Comparison of ENCODE assay signal across 8 cellular contexts in genomic region chr1:12478612-12478985, GRCh38.
DNase-seq lines count a peak whose midpoint lies in the region; ATAC-seq and TF ChIP-seq lines count a peak whose summit lies in the region.

No MANE protein-coding gene starts in this region.

- peaks cover 86% of the 10 kb centered on the region for H3K4me1 ChIP-seq in CD8-positive, alpha-beta memory T cell (ENCODE audit: insufficient read depth, low read length)
- H3K4me1 ChIP-seq in duodenal mucosa (ENCODE audit: control insufficient read depth in 1 of 2, insufficient read depth in 2 of 2, low read length in 2 of 2) = peaks cover 66 to 78% of the 10 kb centered on the region in 2 donors
- H3K4me1 ChIP-seq in ovary (ENCODE audit: insufficient read depth) = peaks cover 21% of the 10 kb centered on the region
- H3K4me1 ChIP-seq in HAP-1 = peaks cover 18% of the 10 kb centered on the region

- POLR2A ChIA-PET in CD8-positive, alpha-beta memory T cell (lab: Charles Lee) = interaction anchor here (0.8 to 1.3 kb wide), 2 partner anchors 32 to 40 kb away, joined by 3 to 6 read pairs; no protein-coding TSS in a partner anchor

- CTCF ChIA-PET in CD8-positive, alpha-beta memory T cell (lab: Charles Lee) = interaction anchor here (0.8 to 1.1 kb wide), 2 partner anchors 9 to 29 kb away, joined by 3 read pairs; no protein-coding TSS in a partner anchor

- no peaks in the 10 kb centered on the region for H3K27me3 ChIP-seq in CD8-positive, alpha-beta memory T cell (ENCODE audit: insufficient read depth, low read length, poor library complexity, severe bottlenecking)
- H3K27me3 ChIP-seq in duodenal mucosa (ENCODE audit: control insufficient read depth in 1 of 2, insufficient read depth in 2 of 2, low read length in 2 of 2) = no peaks in the 10 kb centered on the region
- H3K27me3 ChIP-seq in ovary = no peaks in the 10 kb centered on the region
- 0 out of 2 replicates have a peak, but pooled peaks cover 2% of the 10 kb centered on the region for H3K27me3 ChIP-seq in HAP-1 (ENCODE audit: low read depth)

- peaks cover 0 to 12% (median 5%) of the 10 kb centered on the region in 3 donors for H3K36me3 Mint-ChIP-seq in CD8-positive, alpha-beta memory T cell
- peaks cover 42% of the 10 kb centered on the region for H3K36me3 Mint-ChIP-seq in T-helper 2 cell treated with Interferon-gamma antibody and Interleukin-4, amounts not matched to agents 5 μg/mL and 100 μg/mL, for 36 hours (ENCODE audit: low read depth)

- peak; percentile 6 to 56 (median 24) for DNase-seq in CD8-positive, alpha-beta memory T cell
- DNase-seq in T-helper 2 cell treated with Interferon-gamma antibody and Interleukin-4, amounts not matched to agents 5 μg/mL and 100 μg/mL, for 36 hours (ENCODE audit: low spot score) = no peak
- DNase-seq in ovary = peak in 3 of 5 donors; percentile 55 to 67 (median 57)
- DNase-seq in HAP-1 (ENCODE audit: low spot score in 2 of 2) = no peak
- DNase-seq in hypothalamus (lab: John Stamatoyannopoulos, UW) = no peak

- peak overlapping the region; percentile 16 to 34 for H3K9ac ChIP-seq in duodenal mucosa (ENCODE audit: low read depth in 1 of 2, low read length in 2 of 2)

- in situ Hi-C loops in HAP-1 (cut with MboI; ENCODE audit: low sequenced_read_pairs) = no loop called here

- H3K4me3 ChIP-seq in CD8-positive, alpha-beta memory T cell (ENCODE audit: low read length) = peak overlapping the region; percentile 4
- H3K4me3 ChIP-seq in duodenal mucosa (ENCODE audit: low read depth in 1 of 2, low read length in 2 of 2) = peak overlapping the region; percentile 9 to 29
- no peak overlapping the region for H3K4me3 ChIP-seq in ovary
- no peak overlapping the region for H3K4me3 ChIP-seq in HAP-1

- peak overlapping the region; percentile 81 to 95 (median 90) for H3K27ac Mint-ChIP-seq in CD8-positive, alpha-beta memory T cell
- peak overlapping the region; percentile 87 for H3K27ac Mint-ChIP-seq in T-helper 2 cell treated with Interferon-gamma antibody and Interleukin-4, amounts not matched to agents 5 μg/mL and 100 μg/mL, for 36 hours

- H3K27ac ChIP-seq in CD8-positive, alpha-beta memory T cell (ENCODE audit: low read depth, low read length) = peak overlapping the region; percentile 47
- peak overlapping the region; percentile 65 for H3K27ac ChIP-seq in duodenal mucosa (ENCODE audit: low read depth, low read length)
- H3K27ac ChIP-seq in ovary = peak overlapping the region in 1 of 2 donors; percentile 83

- H3K9me3 ChIP-seq in CD8-positive, alpha-beta memory T cell (ENCODE audit: low read length) = no peaks in the 10 kb centered on the region
- peaks cover 0 to 3% of the 10 kb centered on the region in 2 donors for H3K9me3 ChIP-seq in duodenal mucosa (ENCODE audit: control insufficient read depth in 1 of 2, low read length in 2 of 2)
- H3K9me3 ChIP-seq in ovary = no peaks in the 10 kb centered on the region
- no peaks in the 10 kb centered on the region for H3K9me3 ChIP-seq in HAP-1

- TF ChIP-seq CTCF in ovary (IDR thresholded peaks at IDR 0.05) = no peak

- no peaks in the 10 kb centered on the region for H3K27me3 Mint-ChIP-seq in CD8-positive, alpha-beta memory T cell
- H3K27me3 Mint-ChIP-seq in T-helper 2 cell treated with Interferon-gamma antibody and Interleukin-4, amounts not matched to agents 5 μg/mL and 100 μg/mL, for 36 hours (ENCODE audit: low read depth) = no peaks in the 10 kb centered on the region

- H3K4me1 Mint-ChIP-seq in CD8-positive, alpha-beta memory T cell = peaks cover 77 to 88% (median 85%) of the 10 kb centered on the region in 3 donors
- H3K4me1 Mint-ChIP-seq in T-helper 2 cell treated with Interferon-gamma antibody and Interleukin-4, amounts not matched to agents 5 μg/mL and 100 μg/mL, for 36 hours (ENCODE audit: low read depth) = peaks cover 74% of the 10 kb centered on the region

- ATAC-seq in HG02970 (IDR thresholded peaks at IDR 0.05; ENCODE audit: low FRiP score, unreplicated experiment) = no peak
- ATAC-seq in esophagus mucosa = no peak

- TF ChIP-seq POLR2A in ovary (IDR thresholded peaks at IDR 0.05) = no peak

- H3K4me3 Mint-ChIP-seq in CD8-positive, alpha-beta memory T cell = peak overlapping the region; percentile 8 to 85 (median 75)
- H3K4me3 Mint-ChIP-seq in T-helper 2 cell treated with Interferon-gamma antibody and Interleukin-4, amounts not matched to agents 5 μg/mL and 100 μg/mL, for 36 hours = peak overlapping the region; percentile 69

- no peak for TF ChIP-seq EP300 in ovary (IDR thresholded peaks at IDR 0.05)

- no peaks in the 10 kb centered on the region for H3K36me3 ChIP-seq in CD8-positive, alpha-beta memory T cell (ENCODE audit: insufficient read depth, low read length)
- H3K36me3 ChIP-seq in duodenal mucosa (ENCODE audit: control insufficient read depth in 1 of 2, insufficient read depth in 2 of 2, low read length in 2 of 2) = no peaks in the 10 kb centered on the region
- H3K36me3 ChIP-seq in ovary = no peaks in the 10 kb centered on the region
- H3K36me3 ChIP-seq in HAP-1 (replicated peaks) = 0 out of 2 replicates have a peak, but pooled peaks cover 3% of the 10 kb centered on the region

- intact Hi-C loops in ovary (cut with DNase I) = loop anchor here in 3 of 4 donors (5.0 to 10.0 kb wide), 4 partner anchors 66 to 139 kb away; partner anchors contain the start of gene DHRS3 (in 2 of the 3)

- 17 to 32% (median 17%) methylated on average over 11 of the region's 11 CpGs for WGBS in ovary, 3 donors

- H3K9me3 Mint-ChIP-seq in CD8-positive, alpha-beta memory T cell = no peaks in the 10 kb centered on the region
- H3K9me3 Mint-ChIP-seq in T-helper 2 cell treated with Interferon-gamma antibody and Interleukin-4, amounts not matched to agents 5 μg/mL and 100 μg/mL, for 36 hours = no peaks in the 10 kb centered on the region

Comparison
In these comparisons a context has a peak if more than half of its experiments do, and no peak if none do; other contexts are left out.
1. DNase-seq: peak in CD8-positive, alpha-beta memory T cell (5 of 5) and ovary (3 of 5); none in T-helper 2 cell treated with Interferon-gamma antibody and Interleukin-4, amounts not matched to agents 5 μg/mL and 100 μg/mL, for 36 hours (single experiment), HAP-1 (0 of 2) and hypothalamus (0 of 51).
2. H3K4me3 ChIP-seq: peak in CD8-positive, alpha-beta memory T cell (single experiment) and duodenal mucosa (2 of 2); none in ovary (single experiment) and HAP-1 (single experiment).